In genomic region chr17:50443492-50444051, GRCh38 we compare ENCODE assay signal across 15 cellular contexts. TPM values are rescaled to one million over a fixed set of nuclear protein-coding genes. Genes with fewer than 3 reads are reported as not detected.
A peak's percentile ranks its signal among the peaks of the same experiment; 100 is the strongest.
DNase-seq lines count a peak whose midpoint lies in the region; ATAC-seq, FAIRE-seq and TF ChIP-seq lines count a peak whose summit lies in the region.
"Had no signal": no experiment of that assay in that cellular context is flagged by ENCODE, and none has a peak within 500 bp of the region (broad histone marks: within the 10 kb centered on the region; RNA-seq: fewer than 3 reads in every experiment).

No MANE protein-coding gene starts in this region.

- in situ Hi-C loops in transverse colon (cut with MboI; ENCODE audit: low pct_ligation_motif_present in 1 of 4, low pct_unique_long_range_greater_than_20kb in 1 of 4, low sequenced_read_pairs in 3 of 4), result no loop called here

- H4K20me1 ChIP-seq in keratinocyte (ENCODE audit: control insufficient read depth, extremely low read depth, insufficient read depth, low read length), result no peaks in the 10 kb centered on the region

- dilution Hi-C loops in keratinocyte (cut with MboI; ENCODE audit: extremely low pct_ligation_motif_present, low sequenced_read_pairs), result no loop called here

- no peaks in the 10 kb centered on the region for H3K9me3 Mint-ChIP-seq in activated CD8-positive, alpha-beta T cell treated with anti-CD3 and anti-CD28 coated beads for 36 hours

- no peak overlapping the region for H3K4me3 Mint-ChIP-seq in activated CD8-positive, alpha-beta T cell treated with anti-CD3 and anti-CD28 coated beads for 36 hours

- no peak for TF ChIP-seq CTCF in keratinocyte (optimal IDR thresholded peaks at IDR 0.05 in 1 of 3, IDR thresholded peaks at IDR 0.05 in 1 of 3, conservative IDR thresholded peaks at IDR 0.05 in 1 of 3; ENCODE audit: extremely low read depth in 1 of 3, insufficient read depth in 2 of 3, low read length in 3 of 3)
- TF ChIP-seq CTCF in transverse colon (IDR thresholded peaks at IDR 0.05), result no peak
- TF ChIP-seq CTCF in activated CD8-positive, alpha-beta T cell treated with anti-CD3 and anti-CD28 coated beads for 36 hours (IDR thresholded peaks at IDR 0.05), result no peak

- H3K9ac ChIP-seq in adipocyte (ENCODE audit: low read length), result peak overlapping the region; percentile 51
- no peak overlapping the region for H3K9ac ChIP-seq in keratinocyte (ENCODE audit: control insufficient read depth, extremely low read depth, insufficient read depth, low read length)

- WGBS in transverse colon (ENCODE audit: low coverage in 1 of 2), 2 donors, result 35% methylated on average over 3 of the region's 3 CpGs

- H3K27me3 ChIP-seq in adipocyte (replicated peaks; ENCODE audit: control insufficient read depth, insufficient read depth, low read length) (no peaks in the 10 kb centered on the region), keratinocyte (ENCODE audit: control insufficient read depth, extremely low read depth, insufficient read depth, low read length) (no peaks in the 10 kb centered on the region), transverse colon (no peaks in the 10 kb centered on the region)

- intact Hi-C loops in transverse colon (cut with DNase I; ENCODE audit: low total_unique reads), result no loop called here
- intact Hi-C loops in activated CD8-positive, alpha-beta T cell treated with anti-CD3 and anti-CD28 coated beads for 36 hours (cut with micrococcal nuclease), result no loop called here

- FAIRE-seq in keratinocyte (lab: Jason Lieb, UNC), result no peak

- no peak for TF ChIP-seq POLR2A in transverse colon (IDR thresholded peaks at IDR 0.05)

- H3K9me3 ChIP-seq in adipocyte (ENCODE audit: control insufficient read depth, low read length) (no peaks in the 10 kb centered on the region), keratinocyte (ENCODE audit: control insufficient read depth, low read depth, low read length) (no peaks in the 10 kb centered on the region), transverse colon (no peaks in the 10 kb centered on the region)

- no peaks in the 10 kb centered on the region for H3K36me3 Mint-ChIP-seq in activated CD8-positive, alpha-beta T cell treated with anti-CD3 and anti-CD28 coated beads for 36 hours (ENCODE audit: low read depth)

- CTCF ChIA-PET in activated CD8-positive, alpha-beta T cell treated with anti-CD3 and anti-CD28 coated beads for 36 hours (lab: Charles Lee), result interaction anchor here (0.9 to 1.6 kb wide), 4 partner anchors 13 to 244 kb away, joined by 3 to 7 read pairs (median 5); partner anchors contain the start of gene LRRC59

- POLR2A ChIA-PET in activated CD8-positive, alpha-beta T cell treated with anti-CD3 and anti-CD28 coated beads for 36 hours (lab: Charles Lee), result no interaction called here

- peak overlapping the region; percentile 55 for H3K4me2 ChIP-seq in keratinocyte (ENCODE audit: control insufficient read depth, extremely low read depth, insufficient read depth, low read depth, low read length)

- H3K79me2 ChIP-seq in keratinocyte (ENCODE audit: control insufficient read depth, insufficient read depth, low read length), result no peaks in the 10 kb centered on the region

- TF ChIP-seq EP300 in transverse colon (IDR thresholded peaks at IDR 0.05; ENCODE audit: low read depth), result no peak

- no peak overlapping the region for H2AFZ ChIP-seq in keratinocyte (ENCODE audit: control insufficient read depth, low read length)

- ATAC-seq in activated CD8-positive, alpha-beta T cell treated with anti-CD3 and anti-CD28 coated beads for 36 hours, result no peak
- no peak for ATAC-seq in GM19395 (IDR thresholded peaks at IDR 0.05; ENCODE audit: unreplicated experiment)

- DNase-seq in NCI-H510A treated with DMSO at 0.1 percent for 48 hours (lab: John Stamatoyannopoulos, UW) (peak; percentile 19), NCI-H510A (lab: John Stamatoyannopoulos, UW) (no peak), adipocyte (ENCODE audit: low read depth) (peak; percentile 67), keratinocyte (ENCODE audit: low read depth, low spot score) (no peak), transverse colon (peak; percentile 57)
- DNase-seq in stimulated activated naive CD4-positive, alpha-beta T cell (lab: John Stamatoyannopoulos, UW), result no peak
- no peak for DNase-seq in activated CD8-positive, alpha-beta T cell treated with anti-CD3 and anti-CD28 coated beads for 36 hours
- DNase-seq: 8988T; activated CD4-positive, alpha-beta T cell treated with anti-CD3 and anti-CD28 coated beads, Interleukin-2, amount 50 U/mL, for 4 hours; activated gamma-delta T cell treated with Interleukin-2 at 50 U/mL for 16 hours; KG1; NCI-H1930 had no signal

- H3K27ac ChIP-seq in keratinocyte (ENCODE audit: control insufficient read depth, insufficient read depth, low read length) (no peak overlapping the region), transverse colon (peak overlapping the region in 3 of 4 donors; percentile 19 to 55 (median 45))

- no peak overlapping the region for H3K27ac Mint-ChIP-seq in activated CD8-positive, alpha-beta T cell treated with anti-CD3 and anti-CD28 coated beads for 36 hours

- H3K4me1 ChIP-seq in adipocyte (ENCODE audit: control insufficient read depth, insufficient read depth, low read length), result peaks cover 44% of the 10 kb centered on the region
- peaks cover 18% of the 10 kb centered on the region for H3K4me1 ChIP-seq in keratinocyte (ENCODE audit: control insufficient read depth, extremely low read depth, insufficient read depth, low read length)
- H3K4me1 ChIP-seq in transverse colon, result peaks cover 15 to 66% (median 45%) of the 10 kb centered on the region in 4 donors

- no peaks in the 10 kb centered on the region for H3K4me1 Mint-ChIP-seq in activated CD8-positive, alpha-beta T cell treated with anti-CD3 and anti-CD28 coated beads for 36 hours (ENCODE audit: low read depth)

- H3K9me1 ChIP-seq in keratinocyte (ENCODE audit: control insufficient read depth, extremely low read depth, insufficient read depth, low read length), result no peaks in the 10 kb centered on the region

- H3K36me3 ChIP-seq in adipocyte (ENCODE audit: control insufficient read depth, insufficient read depth, low read length, severe bottlenecking) (peaks cover 34% of the 10 kb centered on the region), keratinocyte (ENCODE audit: control insufficient read depth in 2 of 2, extremely low read depth in 1 of 2, insufficient read depth in 2 of 2, low read length in 2 of 2) (peaks cover 0 to 2% of the 10 kb centered on the region in 2 experiments), transverse colon (no peaks in the 10 kb centered on the region)

- no peaks in the 10 kb centered on the region for H3K27me3 Mint-ChIP-seq in activated CD8-positive, alpha-beta T cell treated with anti-CD3 and anti-CD28 coated beads for 36 hours

- H3K4me3 ChIP-seq in adipocyte (ENCODE audit: low read length) (peak overlapping the region; percentile 38), keratinocyte (ENCODE audit: control insufficient read depth in 2 of 3, extremely low read depth in 1 of 3, insufficient read depth in 2 of 3, low read depth in 1 of 3, low read length in 3 of 3) (no peak overlapping the region), transverse colon (no peak overlapping the region)

RNA-seq across cellular contexts. Expression of gene ACSF2, which starts 17.6 kb away (rescaled TPM):
- polyA plus RNA-seq in keratinocyte, result 57.6 to 102 TPM (median 71.9 TPM) in 3 replicates
- 101 TPM for polyA plus RNA-seq in keratinocyte (2011; ENCODE audit: low read depth)
- 44.9 and 50.9 TPM in 2 replicates for polyA plus RNA-seq in keratinocyte (2011; cell fraction: cytosol; rRNA removed)
- polyA plus RNA-seq in keratinocyte (2011; cell fraction: nucleus; rRNA removed), result 241 and 303 TPM in 2 replicates
- 46.5 and 47.5 TPM in 2 replicates for polyA plus RNA-seq in keratinocyte (2012; ENCODE audit: low replicate concordance)
- 92.0 to 164 TPM (median 110 TPM) in 3 replicates for polyA minus RNA-seq in keratinocyte
- 35.7 TPM for polyA minus RNA-seq in keratinocyte (2011; cell fraction: cytosol; rRNA and poly(A)+ RNA removed)
- 93.2 and 125 TPM in 2 replicates for polyA minus RNA-seq in keratinocyte (2011; cell fraction: nucleus; rRNA and poly(A)+ RNA removed)
- 100 to 1,000 TPM; 165 to 460 (median 190) TPM for total RNA-seq in transverse colon
- total RNA-seq in activated CD8-positive, alpha-beta T cell treated with anti-CD3 and anti-CD28 coated beads for 36 hours, result 10 to 100 TPM; 14.5 to 17.5 TPM

RNA-seq across cellular contexts. Expression of gene CHAD, which starts 25.1 kb away (rescaled TPM):
- polyA plus RNA-seq in keratinocyte, result not detected in 3 replicates
- polyA plus RNA-seq in keratinocyte (2011; ENCODE audit: low read depth), result not detected
- polyA plus RNA-seq in keratinocyte (2011; cell fraction: cytosol; rRNA removed), result not detected in 2 replicates
- polyA plus RNA-seq in keratinocyte (2011; cell fraction: nucleus; rRNA removed), result not detected in 2 replicates
- 0.48 and 0.80 TPM in 2 replicates for polyA plus RNA-seq in keratinocyte (2012; ENCODE audit: low replicate concordance)
- not detected in 3 replicates for polyA minus RNA-seq in keratinocyte
- polyA minus RNA-seq in keratinocyte (2011; cell fraction: cytosol; rRNA and poly(A)+ RNA removed), result not detected
- polyA minus RNA-seq in keratinocyte (2011; cell fraction: nucleus; rRNA and poly(A)+ RNA removed), result not detected in 2 replicates
- total RNA-seq in transverse colon, result 10 to 100 TPM in 3 of 4 donors, 1 to 10 TPM in 1; 9.6 to 59.8 (median 19.7) TPM
- not detected for total RNA-seq in activated CD8-positive, alpha-beta T cell treated with anti-CD3 and anti-CD28 coated beads for 36 hours
- total RNA-seq: Daoy; T-helper 2 cell treated with Interferon-gamma antibody and Interleukin-4, amounts not matched to agents 100 ng/mL and 5 ng/mL, for 36 hours had no signal

RNA-seq across cellular contexts. Expression of gene RSAD1, which starts 35.1 kb away (rescaled TPM):
- 25.5 to 28.5 TPM (median 28.2 TPM) in 3 replicates for polyA plus RNA-seq in keratinocyte
- 11.0 TPM for polyA plus RNA-seq in keratinocyte (2011; ENCODE audit: low read depth)
- 14.4 and 15.4 TPM in 2 replicates for polyA plus RNA-seq in keratinocyte (2011; cell fraction: cytosol; rRNA removed)
- polyA plus RNA-seq in keratinocyte (2011; cell fraction: nucleus; rRNA removed), result 58.5 and 61.1 TPM in 2 replicates
- 20.2 and 28.1 TPM in 2 replicates for polyA plus RNA-seq in keratinocyte (2012; ENCODE audit: low replicate concordance)
- 15.0 to 22.0 TPM (median 20.6 TPM) in 3 replicates for polyA minus RNA-seq in keratinocyte
- polyA minus RNA-seq in keratinocyte (2011; cell fraction: cytosol; rRNA and poly(A)+ RNA removed), result 16.1 TPM
- polyA minus RNA-seq in keratinocyte (2011; cell fraction: nucleus; rRNA and poly(A)+ RNA removed), result 22.8 and 23.6 TPM in 2 replicates
- 10 to 100 TPM; 19.1 to 35.6 (median 28.2) TPM for total RNA-seq in transverse colon
- total RNA-seq in activated CD8-positive, alpha-beta T cell treated with anti-CD3 and anti-CD28 coated beads for 36 hours, result 10 to 100 TPM; 39.2 to 40.7 TPM

RNA-seq across cellular contexts. Expression of gene LRRC59, which starts 46.2 kb away (rescaled TPM):
- polyA plus RNA-seq in keratinocyte, result 90.4 to 162 TPM (median 152 TPM) in 3 replicates
- 25.2 TPM for polyA plus RNA-seq in keratinocyte (2011; ENCODE audit: low read depth)
- 134 and 193 TPM in 2 replicates for polyA plus RNA-seq in keratinocyte (2011; cell fraction: cytosol; rRNA removed)
- 99.4 and 102 TPM in 2 replicates for polyA plus RNA-seq in keratinocyte (2011; cell fraction: nucleus; rRNA removed)
- 52.5 and 197 TPM in 2 replicates for polyA plus RNA-seq in keratinocyte (2012; ENCODE audit: low replicate concordance)
- polyA minus RNA-seq in keratinocyte, result 122 to 199 TPM (median 164 TPM) in 3 replicates
- polyA minus RNA-seq in keratinocyte (2011; cell fraction: cytosol; rRNA and poly(A)+ RNA removed), result 102 TPM
- polyA minus RNA-seq in keratinocyte (2011; cell fraction: nucleus; rRNA and poly(A)+ RNA removed), result 38.3 and 62.2 TPM in 2 replicates
- 10 to 100 TPM; 45.0 to 96.9 (median 64.4) TPM for total RNA-seq in transverse colon
- 10 to 100 TPM; 70.6 to 71.0 TPM for total RNA-seq in activated CD8-positive, alpha-beta T cell treated with anti-CD3 and anti-CD28 coated beads for 36 hours

Comparison
In these comparisons a context has a peak if more than half of its experiments do, and no peak if none do; other contexts are left out.
1. DNase-seq: peak in NCI-H510A treated with DMSO at 0.1 percent for 48 hours (single experiment), adipocyte (single experiment) and transverse colon (single experiment); none in NCI-H510A (single experiment), keratinocyte (single experiment), stimulated activated naive CD4-positive, alpha-beta T cell (0 of 6) and activated CD8-positive, alpha-beta T cell treated with anti-CD3 and anti-CD28 coated beads for 36 hours (single experiment).
2. RNA of gene ACSF2, which starts 17.6 kb away (total RNA-seq): 165 to 460 TPM in transverse colon; 14.5 to 17.5 TPM in activated CD8-positive, alpha-beta T cell treated with anti-CD3 and anti-CD28 coated beads for 36 hours; every median in the first group is over 4 times any median in the second.
3. RNA of gene CHAD, which starts 25.1 kb away (total RNA-seq): 9.6 to 59.8 TPM in transverse colon; not detected in activated CD8-positive, alpha-beta T cell treated with anti-CD3 and anti-CD28 coated beads for 36 hours; every median in the first group is over 10 times any median in the second.